12 cellular contexts compared by ENCODE assay signal in genomic region chr12:98352835-98353234, GRCh38.
A peak's percentile ranks its signal among the peaks of the same experiment; 100 is the strongest.
DNase-seq lines count a peak whose midpoint lies in the region; ATAC-seq and TF ChIP-seq lines count a peak whose summit lies in the region.
"Had no signal": no experiment of that assay in that cellular context is flagged by ENCODE, and none has a peak within 500 bp of the region (broad histone marks: within the 10 kb centered on the region; RNA-seq: fewer than 3 reads in every experiment).

No MANE protein-coding gene starts in this region.

- H3K36me3 ChIP-seq in brain microvascular endothelial cell (replicated peaks) = no peaks in the 10 kb centered on the region
- no peaks in the 10 kb centered on the region for H3K36me3 ChIP-seq in skeletal muscle satellite cell (ENCODE audit: insufficient read depth, low read length)
- H3K36me3 ChIP-seq: prostate gland had no signal

- no peak overlapping the region for H3K9ac ChIP-seq in skeletal muscle satellite cell (ENCODE audit: low read depth, low read length)

- TF ChIP-seq CTCF in brain microvascular endothelial cell (IDR thresholded peaks at IDR 0.05; ENCODE audit: low read depth, low read length, missing control alignments) = no peak

- H3K4me2 ChIP-seq in skeletal muscle satellite cell (ENCODE audit: low read length) = peak overlapping the region; percentile 52

- ATAC-seq in HG03442 (IDR thresholded peaks at IDR 0.05; ENCODE audit: unreplicated experiment) (peak; percentile 16), HG03045 (IDR thresholded peaks at IDR 0.05; ENCODE audit: unreplicated experiment) (no peak), HG02642 (IDR thresholded peaks at IDR 0.05; ENCODE audit: poor library complexity, unreplicated experiment) (no peak)

- H3K4me1 ChIP-seq in skeletal muscle satellite cell (ENCODE audit: control insufficient read depth, insufficient read depth, low read length) = peaks cover 29% of the 10 kb centered on the region
- H3K4me1 ChIP-seq: prostate gland had no signal

- peak overlapping the region; percentile 80 for H3K27ac ChIP-seq in brain microvascular endothelial cell
- H3K27ac ChIP-seq: 22Rv1, prostate gland had no signal

- no peaks in the 10 kb centered on the region for H3K9me3 ChIP-seq in skeletal muscle satellite cell (replicated peaks; ENCODE audit: low read length)
- H3K9me3 ChIP-seq: prostate gland had no signal

- DNase-seq in DMS53 (lab: John Stamatoyannopoulos, UW) (peak; percentile 52), DMS53 treated with DMSO at 0.1 percent for 48 hours (lab: John Stamatoyannopoulos, UW; ENCODE audit: unreplicated experiment) (no peak), brain microvascular endothelial cell (peak; percentile 38)
- DNase-seq in activated effector memory CD4-positive, alpha-beta T cell treated with Interleukin-2 at 50 U/mL for 16 hours = no peak
- DNase-seq: DMS79, KBM-7 had no signal

- H3K4me3 ChIP-seq in brain microvascular endothelial cell (ENCODE audit: low read depth, low read length) (no peak overlapping the region), skeletal muscle satellite cell (ENCODE audit: low read length) (no peak overlapping the region)
- H3K4me3 ChIP-seq: prostate gland had no signal

- no peaks in the 10 kb centered on the region for H3K27me3 ChIP-seq in brain microvascular endothelial cell (replicated peaks)
- no peaks in the 10 kb centered on the region for H3K27me3 ChIP-seq in skeletal muscle satellite cell (ENCODE audit: control insufficient read depth, insufficient read depth, low read length)

- in situ Hi-C loops in brain microvascular endothelial cell (cut with HindIII; ENCODE audit: low pct_ligation_motif_present, low sequenced_read_pairs) = no loop called here

Comparison
In these comparisons a context has a peak if more than half of its experiments do, and no peak if none do; other contexts are left out.
1. DNase-seq: peak in DMS53 (single experiment) and brain microvascular endothelial cell (single experiment); none in DMS53 treated with DMSO at 0.1 percent for 48 hours (single experiment) and activated effector memory CD4-positive, alpha-beta T cell treated with Interleukin-2 at 50 U/mL for 16 hours (single experiment).